23 cellular contexts compared by ENCODE assay signal in the genomic region with DNA sequence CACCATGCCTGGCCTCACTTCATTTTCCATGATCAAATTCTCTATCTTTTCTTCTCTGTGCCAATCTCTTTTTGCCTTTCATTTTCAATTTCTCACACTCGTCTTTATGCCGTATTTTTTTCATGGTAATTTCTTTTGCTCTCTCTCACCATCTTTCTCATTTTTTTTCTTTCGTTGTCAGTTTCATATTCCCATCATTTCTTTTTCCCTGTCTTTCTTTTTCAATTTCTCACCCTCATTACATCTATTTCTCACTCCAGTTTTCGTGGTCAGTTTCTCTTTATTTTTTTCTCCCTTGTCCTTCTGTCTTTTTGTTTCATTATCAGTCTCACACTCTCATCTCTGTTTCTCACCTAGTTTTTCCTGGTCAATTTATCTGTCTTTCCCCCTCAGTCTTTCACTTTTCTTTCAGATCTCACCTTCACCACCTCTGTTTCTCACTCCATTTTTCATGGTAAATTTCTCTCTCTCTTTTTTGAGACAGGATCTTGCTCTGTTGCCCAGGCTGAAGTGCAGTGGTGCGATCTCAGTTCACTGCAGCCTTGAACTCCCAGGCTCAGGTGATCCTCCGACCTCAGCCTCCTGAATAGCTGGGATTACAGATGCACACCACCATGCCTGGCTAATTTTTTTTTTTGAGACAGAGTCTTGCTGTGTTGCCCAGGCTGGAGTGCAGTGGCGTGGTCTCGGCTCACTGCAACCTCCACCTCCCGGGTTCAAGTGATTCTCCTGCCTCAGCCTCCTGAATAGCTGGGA. TPM values are rescaled to one million over a fixed set of nuclear protein-coding genes. Genes with fewer than 3 reads are reported as not detected.
DNase-seq lines count a peak whose midpoint lies in the region; ATAC-seq and TF ChIP-seq lines count a peak whose summit lies in the region.
"Had no signal": no experiment of that assay in that cellular context is flagged by ENCODE, and none has a peak within 500 bp of the region (broad histone marks: within the 10 kb centered on the region; RNA-seq: fewer than 3 reads in every experiment).

No MANE protein-coding gene starts in this region.

- ATAC-seq in stimulated activated memory B cell treated with anti-CD40 and anti-IgM and Interleukin-4, amounts not matched to agents 10 μg/mL and 1 μg/mL and 100 μg/mL, for 72 hours: no peak
- ATAC-seq in GM18867 (IDR thresholded peaks at IDR 0.05; ENCODE audit: unreplicated experiment): no peak
- ATAC-seq: left cardiac atrium, SK-N-SH treated with all-trans-retinoic acid at 6 μM for 48 hours had no signal

- no peak for DNase-seq in activated naive CD4-positive, alpha-beta T cell (lab: John Stamatoyannopoulos, UW)
- DNase-seq in HFFc6 (no peak), GM23248 (no peak)
- DNase-seq in activated naive CD8-positive, alpha-beta T cell treated with anti-CD3 and anti-CD28 coated beads for 36 hours: no peak
- DNase-seq: activated CD4-positive, CD25-positive, alpha-beta regulatory T cell; amniotic stem cell; effector memory CD4-positive, alpha-beta T cell; erythroblast; foreskin fibroblast; heart right ventricle; left cardiac atrium; NCI-H1436; NCI-H446 treated with DMSO at 0.1 percent for 48 hours; stimulated activated CD4-positive, alpha-beta T cell treated with anti-CD3 and anti-CD28 coated beads, Interleukin-1b, Interleukin-23, amount 100 ng/mL, for 48 hours; uterus had no signal

- no peak overlapping the region for H3K4me2 ChIP-seq in GM23248 (ENCODE audit: unreplicated experiment)

- H2AFZ ChIP-seq in GM23248: no peak overlapping the region

- no peaks in the 10 kb centered on the region for H3K9me2 ChIP-seq in GM23248 (ENCODE audit: insufficient read depth)

- peak overlapping the region; percentile 31 for H3K4me3 Mint-ChIP-seq in activated naive CD4-positive, alpha-beta T cell treated with anti-CD3 and anti-CD28 coated beads, Interleukin-2, amount 50 U/mL, for 24 hours
- no peak overlapping the region for H3K4me3 Mint-ChIP-seq in HFFc6
- no peak overlapping the region for H3K4me3 Mint-ChIP-seq in activated naive CD8-positive, alpha-beta T cell treated with anti-CD3 and anti-CD28 coated beads for 36 hours
- H3K4me3 Mint-ChIP-seq in stimulated activated memory B cell treated with anti-CD40 and anti-IgM and Interleukin-4, amounts not matched to agents 10 μg/mL and 1 μg/mL and 100 μg/mL, for 72 hours: no peak overlapping the region

- in situ Hi-C loops in GM23248 (cut with MboI): no loop called here

- no peak overlapping the region for H3K9ac ChIP-seq in GM23248

- TF ChIP-seq CTCF in HFFc6 (IDR thresholded peaks at IDR 0.05): no peak

- no peaks in the 10 kb centered on the region for H3K27me3 Mint-ChIP-seq in activated naive CD4-positive, alpha-beta T cell treated with anti-CD3 and anti-CD28 coated beads, Interleukin-2, amount 50 U/mL, for 24 hours
- peaks cover 8% of the 10 kb centered on the region for H3K27me3 Mint-ChIP-seq in HFFc6 (ENCODE audit: insufficient read depth)
- H3K27me3 Mint-ChIP-seq in activated naive CD8-positive, alpha-beta T cell treated with anti-CD3 and anti-CD28 coated beads for 36 hours: no peaks in the 10 kb centered on the region
- peaks cover under 1% of the 10 kb centered on the region for H3K27me3 Mint-ChIP-seq in stimulated activated memory B cell treated with anti-CD40 and anti-IgM and Interleukin-4, amounts not matched to agents 10 μg/mL and 1 μg/mL and 100 μg/mL, for 72 hours

- H3K9me3 ChIP-seq in GM23248 (ENCODE audit: low read depth): no peaks in the 10 kb centered on the region
- H3K9me3 ChIP-seq: heart right ventricle, thoracic aorta, uterus had no signal

- H3K36me3 ChIP-seq in GM23248 (ENCODE audit: low read depth): no peaks in the 10 kb centered on the region
- H3K36me3 ChIP-seq: thoracic aorta, uterus had no signal

- peaks cover 1% of the 10 kb centered on the region for H3K36me3 Mint-ChIP-seq in activated naive CD4-positive, alpha-beta T cell treated with anti-CD3 and anti-CD28 coated beads, Interleukin-2, amount 50 U/mL, for 24 hours
- peaks cover 28% of the 10 kb centered on the region for H3K36me3 Mint-ChIP-seq in HFFc6 (ENCODE audit: low read depth)
- peaks cover 10% of the 10 kb centered on the region for H3K36me3 Mint-ChIP-seq in activated naive CD8-positive, alpha-beta T cell treated with anti-CD3 and anti-CD28 coated beads for 36 hours
- no peaks in the 10 kb centered on the region for H3K36me3 Mint-ChIP-seq in stimulated activated memory B cell treated with anti-CD40 and anti-IgM and Interleukin-4, amounts not matched to agents 10 μg/mL and 1 μg/mL and 100 μg/mL, for 72 hours

- no peak overlapping the region for H3K27ac ChIP-seq in GM23248
- H3K27ac ChIP-seq: heart right ventricle, skin epidermis, thoracic aorta, uterus had no signal

- no peaks in the 10 kb centered on the region for H3K79me2 ChIP-seq in GM23248 (ENCODE audit: insufficient read depth)

- no peaks in the 10 kb centered on the region for H4K20me1 ChIP-seq in GM23248 (ENCODE audit: insufficient read depth)

- H3K4me3 ChIP-seq in GM23248: no peak overlapping the region
- H3K4me3 ChIP-seq: uterus had no signal

- H3K27me3 ChIP-seq in GM23248 (replicated peaks; ENCODE audit: insufficient read depth): no peaks in the 10 kb centered on the region
- H3K27me3 ChIP-seq: heart right ventricle, uterus had no signal

- no peaks in the 10 kb centered on the region for H3K4me1 ChIP-seq in GM23248 (ENCODE audit: insufficient read depth)

- no peaks in the 10 kb centered on the region for H3K9me3 Mint-ChIP-seq in activated naive CD4-positive, alpha-beta T cell treated with anti-CD3 and anti-CD28 coated beads, Interleukin-2, amount 50 U/mL, for 24 hours
- H3K9me3 Mint-ChIP-seq in HFFc6: no peaks in the 10 kb centered on the region
- peaks cover 10% of the 10 kb centered on the region for H3K9me3 Mint-ChIP-seq in activated naive CD8-positive, alpha-beta T cell treated with anti-CD3 and anti-CD28 coated beads for 36 hours
- H3K9me3 Mint-ChIP-seq in stimulated activated memory B cell treated with anti-CD40 and anti-IgM and Interleukin-4, amounts not matched to agents 10 μg/mL and 1 μg/mL and 100 μg/mL, for 72 hours: no peaks in the 10 kb centered on the region

- WGBS in GM23248 (ENCODE audit: low coverage in 1 of 2, low lambda C conversion rate in 2 of 2, missing lambda C conversion rate in 2 of 2), 2 experiments: 89 to 92% methylated on average over 9 of the region's 9 CpGs

- 0 out of 2 replicates have a peak, but pooled peaks cover 6% of the 10 kb centered on the region for H3F3A ChIP-seq in GM23248 (ENCODE audit: insufficient read depth)

- peak overlapping the region; percentile 43 for H3K27ac Mint-ChIP-seq in activated naive CD4-positive, alpha-beta T cell treated with anti-CD3 and anti-CD28 coated beads, Interleukin-2, amount 50 U/mL, for 24 hours
- H3K27ac Mint-ChIP-seq in HFFc6: peak overlapping the region; percentile 6; the same call in 1 of the 2 replicates
- H3K27ac Mint-ChIP-seq in activated naive CD8-positive, alpha-beta T cell treated with anti-CD3 and anti-CD28 coated beads for 36 hours: peak overlapping the region; percentile 5
- peak overlapping the region; percentile 90 for H3K27ac Mint-ChIP-seq in stimulated activated memory B cell treated with anti-CD40 and anti-IgM and Interleukin-4, amounts not matched to agents 10 μg/mL and 1 μg/mL and 100 μg/mL, for 72 hours

- peaks cover 14% of the 10 kb centered on the region for H3K4me1 Mint-ChIP-seq in activated naive CD4-positive, alpha-beta T cell treated with anti-CD3 and anti-CD28 coated beads, Interleukin-2, amount 50 U/mL, for 24 hours
- H3K4me1 Mint-ChIP-seq in HFFc6 (ENCODE audit: low read depth): peaks cover 18% of the 10 kb centered on the region; the same call in 1 of the 2 replicates
- peaks cover 18% of the 10 kb centered on the region for H3K4me1 Mint-ChIP-seq in activated naive CD8-positive, alpha-beta T cell treated with anti-CD3 and anti-CD28 coated beads for 36 hours
- peaks cover 25% of the 10 kb centered on the region for H3K4me1 Mint-ChIP-seq in stimulated activated memory B cell treated with anti-CD40 and anti-IgM and Interleukin-4, amounts not matched to agents 10 μg/mL and 1 μg/mL and 100 μg/mL, for 72 hours

RNA-seq across cellular contexts. Expression of gene SSC5D, which starts 14.1 kb away (rescaled TPM):
- total RNA-seq in HFFc6 (2021; fragmentation: NEBNext Ultra II Directional; extraction: Animal tissue kit (Norgen Biotek cat#: 25700)): 10 to 100 TPM; 47.7 to 59.9 (median 51.9) TPM
- 1 to 10 TPM in 1 of 2 experiments, under 1 TPM in 1; 0.46 to 1.4 TPM for total RNA-seq in activated naive CD8-positive, alpha-beta T cell treated with anti-CD3 and anti-CD28 coated beads for 36 hours
- 12.6 and 14.4 TPM in 2 replicates for total RNA-seq in GM23248 (2014; rRNA removed; shearing (Covaris generic))
- polyA plus RNA-seq in GM23248 (2016; fragmentation: Nextera tagmentation; extraction: Ambion mirVana): 9.8 and 10.0 TPM in 2 replicates

RNA-seq across cellular contexts. Expression of gene NAT14, which starts 17.4 kb away (rescaled TPM):
- 10 to 100 TPM; 53.3 to 72.0 (median 61.3) TPM for total RNA-seq in HFFc6 (2021; fragmentation: NEBNext Ultra II Directional; extraction: Animal tissue kit (Norgen Biotek cat#: 25700))
- total RNA-seq in activated naive CD8-positive, alpha-beta T cell treated with anti-CD3 and anti-CD28 coated beads for 36 hours: 10 to 100 TPM; 24.8 to 24.9 TPM
- total RNA-seq in GM23248 (2014; rRNA removed; shearing (Covaris generic)): 13.4 and 13.9 TPM in 2 replicates
- polyA plus RNA-seq in GM23248 (2016; fragmentation: Nextera tagmentation; extraction: Ambion mirVana): 11.1 and 12.0 TPM in 2 replicates

RNA-seq across cellular contexts. Expression of gene ZNF628, which starts 26.0 kb away (rescaled TPM):
- 10 to 100 TPM in 2 of 6 experiments, 1 to 10 TPM in 4; 8.6 to 11.3 (median 9.5) TPM for total RNA-seq in HFFc6 (2021; fragmentation: NEBNext Ultra II Directional; extraction: Animal tissue kit (Norgen Biotek cat#: 25700))
- total RNA-seq in activated naive CD8-positive, alpha-beta T cell treated with anti-CD3 and anti-CD28 coated beads for 36 hours: 10 to 100 TPM in 1 of 2 experiments, 1 to 10 TPM in 1; 8.8 to 10.3 TPM
- 1.7 and 4.3 TPM in 2 replicates for total RNA-seq in GM23248 (2014; rRNA removed; shearing (Covaris generic))
- polyA plus RNA-seq in GM23248 (2016; fragmentation: Nextera tagmentation; extraction: Ambion mirVana): 1.1 TPM in 2 replicates

RNA-seq across cellular contexts. Expression of gene SBK2, which starts 34.6 kb away (rescaled TPM):
- not detected for total RNA-seq in HFFc6 (2021; fragmentation: NEBNext Ultra II Directional; extraction: Animal tissue kit (Norgen Biotek cat#: 25700))
- total RNA-seq in activated naive CD8-positive, alpha-beta T cell treated with anti-CD3 and anti-CD28 coated beads for 36 hours: not detected
- total RNA-seq in GM23248 (2014; rRNA removed; shearing (Covaris generic)): not detected in 2 replicates
- not detected in 2 replicates for polyA plus RNA-seq in GM23248 (2016; fragmentation: Nextera tagmentation; extraction: Ambion mirVana)
- total RNA-seq: pulmonary artery endothelial cell, thoracic aorta, uterus had no signal

RNA-seq across cellular contexts. Expression of gene C19orf85, which starts 37.8 kb away (rescaled TPM):
- not detected for total RNA-seq in HFFc6 (2021; fragmentation: NEBNext Ultra II Directional; extraction: Animal tissue kit (Norgen Biotek cat#: 25700))
- not detected for total RNA-seq in activated naive CD8-positive, alpha-beta T cell treated with anti-CD3 and anti-CD28 coated beads for 36 hours
- total RNA-seq in GM23248 (2014; rRNA removed; shearing (Covaris generic)): not detected in 2 replicates
- not detected in 2 replicates for polyA plus RNA-seq in GM23248 (2016; fragmentation: Nextera tagmentation; extraction: Ambion mirVana)
- total RNA-seq: heart right ventricle, left cardiac atrium, pulmonary artery endothelial cell, thoracic aorta, uterus had no signal
- polyA plus RNA-seq: AG04450, heart right ventricle had no signal

Comparison
In these comparisons a context has a peak if more than half of its experiments do, and no peak if none do; other contexts are left out.
1. H3K27ac Mint-ChIP-seq: peak in every context shown above with its lines; median percentile 90 in stimulated activated memory B cell treated with anti-CD40 and anti-IgM and Interleukin-4, amounts not matched to agents 10 μg/mL and 1 μg/mL and 100 μg/mL, for 72 hours; 43 in activated naive CD4-positive, alpha-beta T cell treated with anti-CD3 and anti-CD28 coated beads, Interleukin-2, amount 50 U/mL, for 24 hours; 6 in HFFc6; 5 in activated naive CD8-positive, alpha-beta T cell treated with anti-CD3 and anti-CD28 coated beads for 36 hours.